16 cellular contexts compared by ENCODE assay signal in genomic region chr5:24225051-24225450, GRCh38.
A peak's percentile ranks its signal among the peaks of the same experiment; 100 is the strongest.
DNase-seq lines count a peak whose midpoint lies in the region; ATAC-seq and TF ChIP-seq lines count a peak whose summit lies in the region.
"Had no signal": no experiment of that assay in that cellular context is flagged by ENCODE, and none has a peak within 500 bp of the region (broad histone marks: within the 10 kb centered on the region; RNA-seq: fewer than 3 reads in every experiment).

No MANE protein-coding gene starts in this region.

- H3K27me3 ChIP-seq in mesendoderm (ENCODE audit: insufficient read depth, low read length, poor library complexity) (no peaks in the 10 kb centered on the region), osteoblast (ENCODE audit: insufficient read depth, low read length) (no peaks in the 10 kb centered on the region)
- H3K27me3 ChIP-seq: BLaER1 treated with 17β-estradiol and CSF1 and Interleukin-3, amounts not matched to agents 10 nM and 100 nM had no signal

- H3K79me2 ChIP-seq in mesendoderm (ENCODE audit: control insufficient read depth, insufficient read depth, low read length): no peaks in the 10 kb centered on the region
- no peaks in the 10 kb centered on the region for H3K79me2 ChIP-seq in osteoblast (ENCODE audit: insufficient read depth, low read length)

- in situ Hi-C loops in astrocyte of the spinal cord (cut with HindIII; ENCODE audit: low sequenced_read_pairs): no loop called here

- no peak overlapping the region for H3K9ac ChIP-seq in mesendoderm (ENCODE audit: low read length)
- H3K9ac ChIP-seq: BLaER1 treated with 17β-estradiol and CSF1 and Interleukin-3, amounts not matched to agents 10 nM and 100 nM had no signal

- H3K27ac ChIP-seq in mesendoderm (ENCODE audit: low read depth, low read length) (no peak overlapping the region), osteoblast (ENCODE audit: low read depth, low read length) (no peak overlapping the region)
- H3K27ac ChIP-seq: BLaER1 treated with 17β-estradiol and CSF1 and Interleukin-3, amounts not matched to agents 10 nM and 100 nM had no signal

- no peak overlapping the region for H3K23ac ChIP-seq in mesendoderm (ENCODE audit: low read length)

- no peaks in the 10 kb centered on the region for H3K4me1 ChIP-seq in mesendoderm (ENCODE audit: control insufficient read depth, low read depth, low read length)
- H3K4me1 ChIP-seq in osteoblast (ENCODE audit: insufficient read depth, low read length): no peaks in the 10 kb centered on the region
- H3K4me1 ChIP-seq: HAP-1 had no signal

- no peaks in the 10 kb centered on the region for H3K79me1 ChIP-seq in mesendoderm (ENCODE audit: low read length)

- ATAC-seq in HG03460 (IDR thresholded peaks at IDR 0.05; ENCODE audit: unreplicated experiment) (no peak), GM18907 (IDR thresholded peaks at IDR 0.05; ENCODE audit: unreplicated experiment) (no peak)

- H3K36me3 ChIP-seq in mesendoderm (ENCODE audit: control insufficient read depth, insufficient read depth, low read length) (no peaks in the 10 kb centered on the region), osteoblast (ENCODE audit: insufficient read depth, low read length) (no peaks in the 10 kb centered on the region)
- H3K36me3 ChIP-seq: BLaER1 treated with 17β-estradiol and CSF1 and Interleukin-3, amounts not matched to agents 10 nM and 100 nM; HAP-1 had no signal

- H2BK5ac ChIP-seq in mesendoderm (ENCODE audit: low read length): no peak overlapping the region

- H3K9me3 ChIP-seq in osteoblast (ENCODE audit: low read depth, low read length): no peaks in the 10 kb centered on the region
- H3K9me3 ChIP-seq: HAP-1 had no signal

- TF ChIP-seq CTCF in AG10803 (conservative IDR thresholded peaks at IDR 0.05; ENCODE audit: low read length): no peak
- TF ChIP-seq CTCF in astrocyte of the spinal cord (IDR thresholded peaks at IDR 0.05; ENCODE audit: low read depth, low read length): no peak
- no peak for TF ChIP-seq CTCF in osteoblast (IDR thresholded peaks at IDR 0.05; ENCODE audit: extremely low read depth, low read depth, low read length)

- no peak overlapping the region for H3K4ac ChIP-seq in mesendoderm (ENCODE audit: low read depth, low read length)

- no peak overlapping the region for H4K5ac ChIP-seq in mesendoderm (ENCODE audit: low read length)

- no peak overlapping the region for H2BK15ac ChIP-seq in mesendoderm (replicated peaks; ENCODE audit: low read depth)

- no peak overlapping the region for H3K4me3 ChIP-seq in AG10803 (ENCODE audit: low read length)
- no peak overlapping the region for H3K4me3 ChIP-seq in astrocyte of the spinal cord (ENCODE audit: low read depth, low read length)
- no peak overlapping the region for H3K4me3 ChIP-seq in mesendoderm (ENCODE audit: low read length)
- H3K4me3 ChIP-seq in osteoblast (ENCODE audit: insufficient read depth, low read length): no peak overlapping the region
- H3K4me3 ChIP-seq: BLaER1 treated with 17β-estradiol and CSF1 and Interleukin-3, amounts not matched to agents 10 nM and 100 nM; HAP-1 had no signal

- H2BK120ac ChIP-seq in mesendoderm (ENCODE audit: low read depth, low read length): no peak overlapping the region

- H3K56ac ChIP-seq in mesendoderm (ENCODE audit: low read length): no peak overlapping the region

- H3K18ac ChIP-seq in mesendoderm (ENCODE audit: low read length): no peak overlapping the region

- no peak overlapping the region for H2AFZ ChIP-seq in osteoblast (ENCODE audit: low read length)

- H4K20me1 ChIP-seq in osteoblast (ENCODE audit: insufficient read depth, low read length): no peaks in the 10 kb centered on the region
- H4K20me1 ChIP-seq: BLaER1 treated with 17β-estradiol and CSF1 and Interleukin-3, amounts not matched to agents 10 nM and 100 nM had no signal

- intact Hi-C loops in posterior vena cava (cut with DNase I): no loop called here

- H2AK5ac ChIP-seq in mesendoderm (ENCODE audit: low read length): no peak overlapping the region

- no peak overlapping the region for H4K8ac ChIP-seq in mesendoderm (ENCODE audit: low read depth, low read length)

- DNase-seq in AG10803 (ENCODE audit: low read depth): peak; percentile 2
- DNase-seq in HS-5 (ENCODE audit: low read depth): peak; percentile 42
- DNase-seq in astrocyte of the spinal cord (ENCODE audit: low read depth, low spot score): peak; percentile 30
- DNase-seq in mesendoderm: peak; percentile 25
- DNase-seq in osteoblast (ENCODE audit: insufficient read length, low spot score, missing footprints): no peak
- DNase-seq in posterior vena cava (ENCODE audit: low spot score): no peak
- DNase-seq: DMS153, IMR-90, NCI-H1436 treated with DMSO at 0.1 percent for 48 hours, NCI-H446, NCI-H748 treated with DMSO at 0.1 percent for 48 hours, SHP77 treated with DMSO at 0.1 percent for 48 hours had no signal

- no peak overlapping the region for H3K4me2 ChIP-seq in mesendoderm (ENCODE audit: low read length)
- no peak overlapping the region for H3K4me2 ChIP-seq in osteoblast (ENCODE audit: insufficient read depth, low read length)
- H3K4me2 ChIP-seq: BLaER1 treated with 17β-estradiol and CSF1 and Interleukin-3, amounts not matched to agents 10 nM and 100 nM had no signal

Comparison
In these comparisons a context has a peak if more than half of its experiments do, and no peak if none do; other contexts are left out.
1. DNase-seq: peak in AG10803 (single experiment), HS-5 (single experiment), astrocyte of the spinal cord (single experiment) and mesendoderm (single experiment); none in osteoblast (single experiment) and posterior vena cava (single experiment).